ENCODE assay signal across 1 cellular context in the genomic region with DNA sequence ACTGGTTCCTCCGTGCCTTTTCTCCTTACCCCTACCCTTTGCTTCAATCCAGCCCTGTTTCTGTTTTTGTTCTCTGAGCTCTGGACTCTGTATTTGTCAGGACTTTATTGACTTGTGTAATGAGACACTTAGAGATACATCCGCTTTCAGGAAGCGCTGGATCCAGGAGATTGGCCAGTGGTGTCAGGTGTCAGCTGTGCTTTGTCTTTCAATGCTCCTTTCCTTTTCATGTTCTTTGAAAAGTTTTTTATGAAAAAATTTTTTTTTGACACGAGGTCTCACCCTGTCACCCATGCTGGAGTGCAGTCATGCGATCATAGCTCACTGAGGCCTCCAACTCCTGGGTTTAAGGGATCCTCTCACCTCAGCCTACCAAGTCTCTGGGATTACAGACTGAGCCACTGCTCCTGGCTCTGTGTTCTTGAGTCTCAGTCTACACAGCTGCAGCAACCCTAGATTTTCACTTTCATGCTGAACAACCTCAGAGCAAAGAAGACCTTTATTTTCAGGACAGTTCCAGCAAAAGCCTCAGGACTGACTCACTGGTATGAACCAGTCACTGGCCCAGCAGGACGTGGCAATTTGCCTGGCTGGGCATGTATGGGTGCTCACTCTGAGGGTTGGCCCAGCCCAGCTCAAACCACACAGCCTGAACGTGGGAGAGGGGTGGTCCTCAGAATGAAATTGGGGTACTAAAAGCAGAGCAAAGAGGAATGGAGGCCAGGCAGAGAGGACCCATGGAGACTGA.
TF ChIP-seq lines count a peak whose summit lies in the region.

No MANE protein-coding gene starts in this region.

TF ChIP-seq in HepG2, 621 proteins besides CTCF, POLR2A, EP300 and RAD21 (continued from another document and continues in another):
- TF ChIP-seq, protein P1, sequence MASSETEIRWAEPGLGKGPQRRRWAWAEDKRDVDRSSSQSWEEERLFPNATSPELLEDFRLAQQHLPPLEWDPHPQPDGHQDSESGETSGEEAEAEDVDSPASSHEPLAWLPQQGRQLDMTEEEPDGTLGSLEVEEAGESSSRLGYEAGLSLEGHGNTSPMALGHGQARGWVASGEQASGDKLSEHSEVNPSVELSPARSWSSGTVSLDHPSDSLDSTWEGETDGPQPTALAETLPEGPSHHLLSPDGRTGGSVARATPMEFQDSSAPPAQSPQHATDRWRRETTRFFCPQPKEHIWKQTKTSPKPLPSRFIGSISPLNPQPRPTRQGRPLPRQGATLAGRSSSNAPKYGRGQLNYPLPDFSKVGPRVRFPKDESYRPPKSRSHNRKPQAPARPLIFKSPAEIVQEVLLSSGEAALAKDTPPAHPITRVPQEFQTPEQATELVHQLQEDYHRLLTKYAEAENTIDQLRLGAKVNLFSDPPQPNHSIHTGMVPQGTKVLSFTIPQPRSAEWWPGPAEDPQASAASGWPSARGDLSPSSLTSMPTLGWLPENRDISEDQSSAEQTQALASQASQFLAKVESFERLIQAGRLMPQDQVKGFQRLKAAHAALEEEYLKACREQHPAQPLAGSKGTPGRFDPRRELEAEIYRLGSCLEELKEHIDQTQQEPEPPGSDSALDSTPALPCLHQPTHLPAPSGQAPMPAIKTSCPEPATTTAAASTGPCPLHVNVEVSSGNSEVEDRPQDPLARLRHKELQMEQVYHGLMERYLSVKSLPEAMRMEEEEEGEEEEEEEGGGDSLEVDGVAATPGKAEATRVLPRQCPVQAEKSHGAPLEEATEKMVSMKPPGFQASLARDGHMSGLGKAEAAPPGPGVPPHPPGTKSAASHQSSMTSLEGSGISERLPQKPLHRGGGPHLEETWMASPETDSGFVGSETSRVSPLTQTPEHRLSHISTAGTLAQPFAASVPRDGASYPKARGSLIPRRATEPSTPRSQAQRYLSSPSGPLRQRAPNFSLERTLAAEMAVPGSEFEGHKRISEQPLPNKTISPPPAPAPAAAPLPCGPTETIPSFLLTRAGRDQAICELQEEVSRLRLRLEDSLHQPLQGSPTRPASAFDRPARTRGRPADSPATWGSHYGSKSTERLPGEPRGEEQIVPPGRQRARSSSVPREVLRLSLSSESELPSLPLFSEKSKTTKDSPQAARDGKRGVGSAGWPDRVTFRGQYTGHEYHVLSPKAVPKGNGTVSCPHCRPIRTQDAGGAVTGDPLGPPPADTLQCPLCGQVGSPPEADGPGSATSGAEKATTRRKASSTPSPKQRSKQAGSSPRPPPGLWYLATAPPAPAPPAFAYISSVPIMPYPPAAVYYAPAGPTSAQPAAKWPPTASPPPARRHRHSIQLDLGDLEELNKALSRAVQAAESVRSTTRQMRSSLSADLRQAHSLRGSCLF (CRISPR knock-in tag; IDR thresholded peaks at IDR 0.05; ENCODE audit: borderline replicate concordance), result no peak
- TF ChIP-seq RBM39 (IDR thresholded peaks at IDR 0.05; ENCODE audit: low read depth, low read length, poor library complexity, severe bottlenecking) (no peak), ZNF331 (CRISPR knock-in tag; IDR thresholded peaks at IDR 0.05) (no peak; the same call in 1 of the 2 replicates), MED8 (CRISPR knock-in tag; IDR thresholded peaks at IDR 0.05; ENCODE audit: insufficient replicate concordance) (no peak), TSC22D2 (CRISPR knock-in tag; IDR thresholded peaks at IDR 0.05; ENCODE audit: borderline replicate concordance) (no peak), ZNF10 (CRISPR knock-in tag; IDR thresholded peaks at IDR 0.05; ENCODE audit: borderline replicate concordance, low read depth) (no peak), TGIF2 (CRISPR knock-in tag; IDR thresholded peaks at IDR 0.05) (no peak), ZNF839 (CRISPR knock-in tag; IDR thresholded peaks at IDR 0.05; ENCODE audit: borderline replicate concordance) (no peak), SMARCE1 (IDR thresholded peaks at IDR 0.05; ENCODE audit: borderline replicate concordance) (no peak), ZNF891 (CRISPR knock-in tag; IDR thresholded peaks at IDR 0.05) (no peak), PHF21A (CRISPR knock-in tag; IDR thresholded peaks at IDR 0.05) (no peak; the same call in 1 of the 2 replicates), TCF12 (IDR thresholded peaks at IDR 0.05) (no peak), TCF12 (CRISPR knock-in tag; IDR thresholded peaks at IDR 0.05) (no peak), TRIM24 (CRISPR knock-in tag; IDR thresholded peaks at IDR 0.05) (no peak), ELF3 (CRISPR knock-in tag; IDR thresholded peaks at IDR 0.05) (peak; percentile 65; the same call in 1 of the 2 replicates), SSRP1 (CRISPR knock-in tag; IDR thresholded peaks at IDR 0.05) (no peak), U2AF1 (optimal IDR thresholded peaks at IDR 0.05; ENCODE audit: low read depth, low read length) (no peak), ZNF563 (CRISPR knock-in tag; IDR thresholded peaks at IDR 0.05) (no peak), NR2F1 (CRISPR knock-in tag; IDR thresholded peaks at IDR 0.05) (no peak), ZNF205 (CRISPR knock-in tag; IDR thresholded peaks at IDR 0.05) (no peak), SOX6 (IDR thresholded peaks at IDR 0.05) (no peak), SOX6 (CRISPR knock-in tag; IDR thresholded peaks at IDR 0.05) (peak; percentile 64; the same call in 1 of the 2 replicates), ZNF790 (CRISPR knock-in tag; IDR thresholded peaks at IDR 0.05; ENCODE audit: borderline replicate concordance) (no peak), CCAR2 (optimal IDR thresholded peaks at IDR 0.05; ENCODE audit: low read depth, low read length) (no peak), NONO (IDR thresholded peaks at IDR 0.05) (no peak), NONO (CRISPR knock-in tag; conservative IDR thresholded peaks at IDR 0.05) (no peak), ZNF776 (CRISPR knock-in tag; IDR thresholded peaks at IDR 0.05) (no peak), ARID2 (CRISPR knock-in tag; IDR thresholded peaks at IDR 0.05; ENCODE audit: borderline replicate concordance) (no peak), KLF12 (CRISPR knock-in tag; IDR thresholded peaks at IDR 0.05; ENCODE audit: borderline replicate concordance) (no peak)
- TF ChIP-seq, protein P2, sequence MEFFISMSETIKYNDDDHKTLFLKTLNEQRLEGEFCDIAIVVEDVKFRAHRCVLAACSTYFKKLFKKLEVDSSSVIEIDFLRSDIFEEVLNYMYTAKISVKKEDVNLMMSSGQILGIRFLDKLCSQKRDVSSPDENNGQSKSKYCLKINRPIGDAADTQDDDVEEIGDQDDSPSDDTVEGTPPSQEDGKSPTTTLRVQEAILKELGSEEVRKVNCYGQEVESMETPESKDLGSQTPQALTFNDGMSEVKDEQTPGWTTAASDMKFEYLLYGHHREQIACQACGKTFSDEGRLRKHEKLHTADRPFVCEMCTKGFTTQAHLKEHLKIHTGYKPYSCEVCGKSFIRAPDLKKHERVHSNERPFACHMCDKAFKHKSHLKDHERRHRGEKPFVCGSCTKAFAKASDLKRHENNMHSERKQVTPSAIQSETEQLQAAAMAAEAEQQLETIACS (CRISPR knock-in tag; IDR thresholded peaks at IDR 0.05), result no peak
- TF ChIP-seq, protein P3, sequence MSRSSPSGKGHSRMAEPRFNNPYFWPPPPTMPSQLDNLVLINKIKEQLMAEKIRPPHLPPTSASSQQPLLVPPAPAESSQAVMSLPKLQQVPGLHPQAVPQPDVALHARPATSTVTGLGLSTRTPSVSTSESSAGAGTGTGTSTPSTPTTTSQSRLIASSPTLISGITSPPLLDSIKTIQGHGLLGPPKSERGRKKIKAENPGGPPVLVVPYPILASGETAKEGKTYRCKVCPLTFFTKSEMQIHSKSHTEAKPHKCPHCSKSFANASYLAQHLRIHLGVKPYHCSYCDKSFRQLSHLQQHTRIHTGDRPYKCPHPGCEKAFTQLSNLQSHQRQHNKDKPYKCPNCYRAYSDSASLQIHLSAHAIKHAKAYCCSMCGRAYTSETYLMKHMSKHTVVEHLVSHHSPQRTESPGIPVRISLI (CRISPR knock-in tag; IDR thresholded peaks at IDR 0.05; ENCODE audit: borderline replicate concordance), result peak; percentile 66; the same call in 1 of the 2 replicates
- TF ChIP-seq, protein P4, sequence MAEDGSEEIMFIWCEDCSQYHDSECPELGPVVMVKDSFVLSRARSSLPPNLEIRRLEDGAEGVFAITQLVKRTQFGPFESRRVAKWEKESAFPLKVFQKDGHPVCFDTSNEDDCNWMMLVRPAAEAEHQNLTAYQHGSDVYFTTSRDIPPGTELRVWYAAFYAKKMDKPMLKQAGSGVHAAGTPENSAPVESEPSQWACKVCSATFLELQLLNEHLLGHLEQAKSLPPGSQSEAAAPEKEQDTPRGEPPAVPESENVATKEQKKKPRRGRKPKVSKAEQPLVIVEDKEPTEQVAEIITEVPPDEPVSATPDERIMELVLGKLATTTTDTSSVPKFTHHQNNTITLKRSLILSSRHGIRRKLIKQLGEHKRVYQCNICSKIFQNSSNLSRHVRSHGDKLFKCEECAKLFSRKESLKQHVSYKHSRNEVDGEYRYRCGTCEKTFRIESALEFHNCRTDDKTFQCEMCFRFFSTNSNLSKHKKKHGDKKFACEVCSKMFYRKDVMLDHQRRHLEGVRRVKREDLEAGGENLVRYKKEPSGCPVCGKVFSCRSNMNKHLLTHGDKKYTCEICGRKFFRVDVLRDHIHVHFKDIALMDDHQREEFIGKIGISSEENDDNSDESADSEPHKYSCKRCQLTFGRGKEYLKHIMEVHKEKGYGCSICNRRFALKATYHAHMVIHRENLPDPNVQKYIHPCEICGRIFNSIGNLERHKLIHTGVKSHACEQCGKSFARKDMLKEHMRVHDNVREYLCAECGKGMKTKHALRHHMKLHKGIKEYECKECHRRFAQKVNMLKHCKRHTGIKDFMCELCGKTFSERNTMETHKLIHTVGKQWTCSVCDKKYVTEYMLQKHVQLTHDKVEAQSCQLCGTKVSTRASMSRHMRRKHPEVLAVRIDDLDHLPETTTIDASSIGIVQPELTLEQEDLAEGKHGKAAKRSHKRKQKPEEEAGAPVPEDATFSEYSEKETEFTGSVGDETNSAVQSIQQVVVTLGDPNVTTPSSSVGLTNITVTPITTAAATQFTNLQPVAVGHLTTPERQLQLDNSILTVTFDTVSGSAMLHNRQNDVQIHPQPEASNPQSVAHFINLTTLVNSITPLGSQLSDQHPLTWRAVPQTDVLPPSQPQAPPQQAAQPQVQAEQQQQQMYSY (CRISPR knock-in tag; IDR thresholded peaks at IDR 0.05), result no peak
- TF ChIP-seq, protein P5, sequence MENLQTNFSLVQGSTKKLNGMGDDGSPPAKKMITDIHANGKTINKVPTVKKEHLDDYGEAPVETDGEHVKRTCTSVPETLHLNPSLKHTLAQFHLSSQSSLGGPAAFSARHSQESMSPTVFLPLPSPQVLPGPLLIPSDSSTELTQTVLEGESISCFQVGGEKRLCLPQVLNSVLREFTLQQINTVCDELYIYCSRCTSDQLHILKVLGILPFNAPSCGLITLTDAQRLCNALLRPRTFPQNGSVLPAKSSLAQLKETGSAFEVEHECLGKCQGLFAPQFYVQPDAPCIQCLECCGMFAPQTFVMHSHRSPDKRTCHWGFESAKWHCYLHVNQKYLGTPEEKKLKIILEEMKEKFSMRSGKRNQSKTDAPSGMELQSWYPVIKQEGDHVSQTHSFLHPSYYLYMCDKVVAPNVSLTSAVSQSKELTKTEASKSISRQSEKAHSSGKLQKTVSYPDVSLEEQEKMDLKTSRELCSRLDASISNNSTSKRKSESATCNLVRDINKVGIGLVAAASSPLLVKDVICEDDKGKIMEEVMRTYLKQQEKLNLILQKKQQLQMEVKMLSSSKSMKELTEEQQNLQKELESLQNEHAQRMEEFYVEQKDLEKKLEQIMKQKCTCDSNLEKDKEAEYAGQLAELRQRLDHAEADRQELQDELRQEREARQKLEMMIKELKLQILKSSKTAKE (CRISPR knock-in tag; IDR thresholded peaks at IDR 0.05; ENCODE audit: borderline replicate concordance), result no peak
- TF ChIP-seq, protein P6, sequence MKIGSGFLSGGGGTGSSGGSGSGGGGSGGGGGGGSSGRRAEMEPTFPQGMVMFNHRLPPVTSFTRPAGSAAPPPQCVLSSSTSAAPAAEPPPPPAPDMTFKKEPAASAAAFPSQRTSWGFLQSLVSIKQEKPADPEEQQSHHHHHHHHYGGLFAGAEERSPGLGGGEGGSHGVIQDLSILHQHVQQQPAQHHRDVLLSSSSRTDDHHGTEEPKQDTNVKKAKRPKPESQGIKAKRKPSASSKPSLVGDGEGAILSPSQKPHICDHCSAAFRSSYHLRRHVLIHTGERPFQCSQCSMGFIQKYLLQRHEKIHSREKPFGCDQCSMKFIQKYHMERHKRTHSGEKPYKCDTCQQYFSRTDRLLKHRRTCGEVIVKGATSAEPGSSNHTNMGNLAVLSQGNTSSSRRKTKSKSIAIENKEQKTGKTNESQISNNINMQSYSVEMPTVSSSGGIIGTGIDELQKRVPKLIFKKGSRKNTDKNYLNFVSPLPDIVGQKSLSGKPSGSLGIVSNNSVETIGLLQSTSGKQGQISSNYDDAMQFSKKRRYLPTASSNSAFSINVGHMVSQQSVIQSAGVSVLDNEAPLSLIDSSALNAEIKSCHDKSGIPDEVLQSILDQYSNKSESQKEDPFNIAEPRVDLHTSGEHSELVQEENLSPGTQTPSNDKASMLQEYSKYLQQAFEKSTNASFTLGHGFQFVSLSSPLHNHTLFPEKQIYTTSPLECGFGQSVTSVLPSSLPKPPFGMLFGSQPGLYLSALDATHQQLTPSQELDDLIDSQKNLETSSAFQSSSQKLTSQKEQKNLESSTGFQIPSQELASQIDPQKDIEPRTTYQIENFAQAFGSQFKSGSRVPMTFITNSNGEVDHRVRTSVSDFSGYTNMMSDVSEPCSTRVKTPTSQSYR (CRISPR knock-in tag; IDR thresholded peaks at IDR 0.05; ENCODE audit: borderline replicate concordance), result no peak
- TF ChIP-seq, protein P7, sequence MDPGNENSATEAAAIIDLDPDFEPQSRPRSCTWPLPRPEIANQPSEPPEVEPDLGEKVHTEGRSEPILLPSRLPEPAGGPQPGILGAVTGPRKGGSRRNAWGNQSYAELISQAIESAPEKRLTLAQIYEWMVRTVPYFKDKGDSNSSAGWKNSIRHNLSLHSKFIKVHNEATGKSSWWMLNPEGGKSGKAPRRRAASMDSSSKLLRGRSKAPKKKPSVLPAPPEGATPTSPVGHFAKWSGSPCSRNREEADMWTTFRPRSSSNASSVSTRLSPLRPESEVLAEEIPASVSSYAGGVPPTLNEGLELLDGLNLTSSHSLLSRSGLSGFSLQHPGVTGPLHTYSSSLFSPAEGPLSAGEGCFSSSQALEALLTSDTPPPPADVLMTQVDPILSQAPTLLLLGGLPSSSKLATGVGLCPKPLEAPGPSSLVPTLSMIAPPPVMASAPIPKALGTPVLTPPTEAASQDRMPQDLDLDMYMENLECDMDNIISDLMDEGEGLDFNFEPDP (CRISPR knock-in tag; conservative IDR thresholded peaks at IDR 0.05), result no peak
- TF ChIP-seq, protein P8, sequence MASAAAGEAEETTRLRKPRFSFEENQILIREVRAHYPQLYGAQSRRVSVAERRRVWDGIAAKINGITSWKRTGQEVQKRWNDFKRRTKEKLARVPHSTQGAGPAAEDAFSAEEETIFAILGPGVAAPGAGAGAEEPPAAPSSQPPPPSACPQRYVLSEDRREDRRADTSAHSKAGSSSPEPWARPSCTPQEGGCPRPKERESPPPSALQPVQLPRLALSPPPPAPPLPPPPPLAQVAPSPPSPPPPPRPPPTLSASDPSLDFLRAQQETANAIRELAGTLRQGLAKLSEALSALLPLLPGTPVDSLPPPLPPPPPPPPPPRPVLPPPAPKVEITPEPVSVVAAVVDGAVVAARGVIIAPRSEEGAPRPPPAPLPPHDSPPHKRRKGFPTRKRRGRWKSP (CRISPR knock-in tag; IDR thresholded peaks at IDR 0.05), result no peak
